Comparison of ENCODE assay signal across 8 cellular contexts in the genomic region with DNA sequence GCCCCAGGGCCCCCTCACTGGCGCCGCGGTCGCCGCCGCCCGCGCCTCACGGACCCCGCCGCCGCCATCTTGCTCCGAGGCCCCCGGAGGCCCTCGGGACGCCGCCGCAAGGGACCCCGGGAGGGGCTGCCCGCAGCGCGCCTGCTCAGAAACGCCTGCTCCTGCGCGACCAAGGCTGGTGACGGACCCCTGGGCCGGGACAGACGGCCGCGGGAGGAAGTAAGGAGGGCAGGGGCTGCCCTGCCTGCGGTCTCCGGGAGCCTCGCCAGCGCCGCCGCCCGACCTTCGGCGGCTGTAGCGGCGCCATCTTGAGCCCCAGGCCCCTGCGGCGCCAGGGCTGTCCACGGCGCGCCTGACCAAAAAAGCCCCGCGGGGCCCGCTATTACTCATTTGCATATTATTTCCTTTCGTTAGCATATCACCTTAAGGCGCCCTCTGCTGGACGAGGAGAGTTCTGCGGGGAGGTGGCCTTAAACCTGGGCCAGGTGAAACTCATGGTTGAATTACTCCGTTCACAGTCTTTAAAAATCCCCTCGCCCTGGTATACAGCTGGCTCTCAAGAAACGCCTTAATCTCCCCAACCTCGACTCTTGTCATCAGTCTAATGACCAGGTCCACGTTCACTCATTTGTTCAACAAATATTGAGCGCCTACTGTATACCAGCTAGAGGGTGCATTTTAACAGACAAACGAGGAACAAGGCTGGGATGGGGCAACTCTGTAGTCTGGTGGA. TPM values are rescaled to one million over a fixed set of nuclear protein-coding genes. Genes with fewer than 3 reads are reported as not detected.
DNase-seq lines count a peak whose midpoint lies in the region; ATAC-seq and TF ChIP-seq lines count a peak whose summit lies in the region.

A gene with protein sequence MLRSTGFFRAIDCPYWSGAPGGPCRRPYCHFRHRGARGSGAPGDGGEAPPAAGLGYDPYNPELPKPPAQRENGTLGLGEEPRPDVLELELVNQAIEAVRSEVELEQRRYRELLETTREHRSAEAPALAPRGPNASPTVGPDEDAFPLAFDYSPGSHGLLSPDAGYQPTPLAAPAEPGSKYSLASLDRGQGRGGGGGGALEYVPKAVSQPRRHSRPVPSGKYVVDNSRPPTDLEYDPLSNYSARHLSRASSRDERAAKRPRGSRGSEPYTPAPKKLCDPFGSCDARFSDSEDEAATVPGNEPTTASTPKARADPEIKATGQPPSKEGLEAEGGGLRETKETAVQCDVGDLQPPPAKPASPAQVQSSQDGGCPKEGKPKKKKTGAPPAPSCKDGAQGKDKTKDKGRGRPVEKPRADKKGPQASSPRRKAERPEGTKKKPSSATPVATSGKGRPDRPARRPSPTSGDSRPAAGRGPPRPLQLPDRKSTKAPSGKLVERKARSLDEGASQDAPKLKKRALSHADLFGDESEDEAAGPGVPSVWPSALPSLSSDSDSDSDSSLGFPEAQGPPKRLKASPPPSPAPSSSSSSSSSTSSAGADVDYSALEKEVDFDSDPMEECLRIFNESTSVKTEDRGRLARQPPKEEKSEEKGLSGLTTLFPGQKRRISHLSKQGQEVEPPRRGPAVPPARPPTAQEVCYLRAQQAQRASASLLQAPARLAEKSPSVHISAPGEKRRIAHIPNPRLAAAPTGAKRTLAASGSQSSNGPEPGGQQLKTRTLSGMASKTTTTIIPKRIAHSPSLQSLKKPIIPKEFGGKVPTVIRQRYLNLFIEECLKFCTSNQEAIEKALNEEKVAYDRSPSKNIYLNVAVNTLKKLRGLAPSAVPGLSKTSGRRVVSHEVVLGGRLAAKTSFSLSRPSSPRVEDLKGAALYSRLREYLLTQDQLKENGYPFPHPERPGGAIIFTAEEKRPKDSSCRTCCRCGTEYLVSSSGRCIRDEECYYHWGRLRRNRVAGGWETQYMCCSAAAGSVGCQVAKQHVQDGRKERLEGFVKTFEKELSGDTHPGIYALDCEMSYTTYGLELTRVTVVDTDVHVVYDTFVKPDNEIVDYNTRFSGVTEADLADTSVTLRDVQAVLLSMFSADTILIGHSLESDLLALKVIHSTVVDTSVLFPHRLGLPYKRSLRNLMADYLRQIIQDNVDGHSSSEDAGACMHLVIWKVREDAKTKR (minus strand): TSS at position 85 of the 733 bp plus-strand sequence. CDS start 125 bp downstream, outside the sequence.

- peaks cover 12% of the 10 kb centered on the region for H3K36me3 Mint-ChIP-seq in activated T-helper 1 cell treated with anti-CD3 and anti-CD28 coated beads, Interleukin-12 subunit alpha, Interleukin-12 subunit beta, Interleukin-2, Interleukin-4 antibody, amounts not matched to agents 30 ng/mL and 10 ng/mL and 1 ng/mL, durations not matched to agents 14 hours and 24 hours and 36 hours (ENCODE audit: low read depth)
- H3K36me3 Mint-ChIP-seq in natural killer cell = no peaks in the 10 kb centered on the region

- H3K27me3 Mint-ChIP-seq in activated T-helper 1 cell treated with anti-CD3 and anti-CD28 coated beads, Interleukin-12 subunit alpha, Interleukin-12 subunit beta, Interleukin-2, Interleukin-4 antibody, amounts not matched to agents 30 ng/mL and 10 ng/mL and 1 ng/mL, durations not matched to agents 14 hours and 24 hours and 36 hours (ENCODE audit: insufficient read depth) = no peaks in the 10 kb centered on the region
- H3K27me3 Mint-ChIP-seq in natural killer cell (ENCODE audit: low read depth in 2 of 2) = no peaks in the 10 kb centered on the region

- H3K9ac ChIP-seq in GM23248 = peak within 1 kb of the TSS; percentile 99

- H3K79me2 ChIP-seq in GM23248 (ENCODE audit: insufficient read depth) = peaks cover 73% of the 10 kb centered on the region

- H3K9me3 Mint-ChIP-seq in activated T-helper 1 cell treated with anti-CD3 and anti-CD28 coated beads, Interleukin-12 subunit alpha, Interleukin-12 subunit beta, Interleukin-2, Interleukin-4 antibody, amounts not matched to agents 30 ng/mL and 10 ng/mL and 1 ng/mL, durations not matched to agents 14 hours and 24 hours and 36 hours = no peaks in the 10 kb centered on the region
- H3K9me3 Mint-ChIP-seq in natural killer cell = no peaks in the 10 kb centered on the region

- H3K4me2 ChIP-seq in GM23248 (ENCODE audit: unreplicated experiment) = peak within 1 kb of the TSS; percentile 87

- peaks cover 38% of the 10 kb centered on the region for H3K4me1 Mint-ChIP-seq in activated T-helper 1 cell treated with anti-CD3 and anti-CD28 coated beads, Interleukin-12 subunit alpha, Interleukin-12 subunit beta, Interleukin-2, Interleukin-4 antibody, amounts not matched to agents 30 ng/mL and 10 ng/mL and 1 ng/mL, durations not matched to agents 14 hours and 24 hours and 36 hours (ENCODE audit: low read depth)
- peaks cover 28 to 55% of the 10 kb centered on the region in 2 donors for H3K4me1 Mint-ChIP-seq in natural killer cell

- H3K4me3 ChIP-seq in GM23248 (peak within 1 kb of the TSS; percentile 92), fibroblast of mammary gland (ENCODE audit: control insufficient read depth, low read depth, low read length) (peak within 1 kb of the TSS; percentile 73)

- peaks cover 9% of the 10 kb centered on the region for H3K4me1 ChIP-seq in GM23248 (ENCODE audit: insufficient read depth)

- WGBS in GM23248 (ENCODE audit: low coverage in 1 of 2, low lambda C conversion rate in 2 of 2, missing lambda C conversion rate in 2 of 2), 2 experiments = 1 to 2% methylated on average over 59 of the region's 60 CpGs

- no peaks in the 10 kb centered on the region for H3K9me3 ChIP-seq in GM23248 (ENCODE audit: low read depth)

- TF ChIP-seq CTCF in fibroblast of mammary gland (conservative IDR thresholded peaks at IDR 0.05; ENCODE audit: control insufficient read depth, insufficient read depth, low read depth, low read length) (peak; percentile 84), natural killer cell (IDR thresholded peaks at IDR 0.05) (peak; percentile 98)

- H3K36me3 ChIP-seq in GM23248 (ENCODE audit: low read depth) = no peaks in the 10 kb centered on the region

- no peaks in the 10 kb centered on the region for H3K9me2 ChIP-seq in GM23248 (ENCODE audit: insufficient read depth)

- peak within 1 kb of the TSS; percentile 92 for H3K4me3 Mint-ChIP-seq in activated T-helper 1 cell treated with anti-CD3 and anti-CD28 coated beads, Interleukin-12 subunit alpha, Interleukin-12 subunit beta, Interleukin-2, Interleukin-4 antibody, amounts not matched to agents 30 ng/mL and 10 ng/mL and 1 ng/mL, durations not matched to agents 14 hours and 24 hours and 36 hours
- peak within 1 kb of the TSS; percentile 93 for H3K4me3 Mint-ChIP-seq in natural killer cell

- peak; percentile 76 to 94 (median 81) for ATAC-seq in natural killer cell

- H3K27me3 ChIP-seq in GM23248 (replicated peaks; ENCODE audit: insufficient read depth) = no peaks in the 10 kb centered on the region

- peak within 1 kb of the TSS; percentile 76 for H2AFZ ChIP-seq in GM23248

- in situ Hi-C loops in GM23248 (cut with MboI) = no loop called here

- H3F3A ChIP-seq in GM23248 (ENCODE audit: insufficient read depth) = peaks cover 12% of the 10 kb centered on the region; the same call in 1 of the 2 replicates

- intact Hi-C loops in activated T-helper 1 cell treated with anti-CD3 and anti-CD28 coated beads, Interleukin-12 subunit alpha, Interleukin-12 subunit beta, Interleukin-2, Interleukin-4 antibody, amounts not matched to agents 30 ng/mL and 10 ng/mL and 1 ng/mL, durations not matched to agents 14 hours and 24 hours and 36 hours (cut with micrococcal nuclease) = loop anchor here (1.0 to 2.0 kb wide), 5 partner anchors 36 to 256 kb away; a partner anchor contains a TSS
- intact Hi-C loops in natural killer cell (cut with micrococcal nuclease) = no loop called here

- peak; percentile 91 for DNase-seq in EH (ENCODE audit: low read depth)
- DNase-seq in GM23248 = peak; percentile 90
- peak; percentile 91 for DNase-seq in LHCN-M2 (ENCODE audit: low read depth)
- peak; percentile 90 for DNase-seq in RPMI7951 (ENCODE audit: low read depth)
- peak; percentile 95 for DNase-seq in activated T-helper 1 cell treated with anti-CD3 and anti-CD28 coated beads, Interleukin-12 subunit alpha, Interleukin-12 subunit beta, Interleukin-2, Interleukin-4 antibody, amounts not matched to agents 30 ng/mL and 10 ng/mL and 1 ng/mL, durations not matched to agents 14 hours and 24 hours and 36 hours (ENCODE audit: low spot score)
- DNase-seq in fibroblast of mammary gland (ENCODE audit: low read depth) = peak; percentile 85
- peak; percentile 98 for DNase-seq in natural killer cell
- peak; percentile 95 for DNase-seq in stimulated activated naive CD4-positive, alpha-beta T cell treated with Interleukin-2 at 50 U/mL for 16 hours (lab: John Stamatoyannopoulos, UW)

- peak within 1 kb of the TSS; percentile 98 for H3K27ac Mint-ChIP-seq in activated T-helper 1 cell treated with anti-CD3 and anti-CD28 coated beads, Interleukin-12 subunit alpha, Interleukin-12 subunit beta, Interleukin-2, Interleukin-4 antibody, amounts not matched to agents 30 ng/mL and 10 ng/mL and 1 ng/mL, durations not matched to agents 14 hours and 24 hours and 36 hours
- peak within 1 kb of the TSS; percentile 89 to 90 for H3K27ac Mint-ChIP-seq in natural killer cell

- H4K20me1 ChIP-seq in GM23248 (ENCODE audit: insufficient read depth) = no peaks in the 10 kb centered on the region

- H3K27ac ChIP-seq in GM23248 = peak within 1 kb of the TSS; percentile 97

RNA-seq across cellular contexts. Expression of the gene that starts here (rescaled TPM):
- 4.2 and 5.2 TPM in 2 replicates for total RNA-seq in GM23248 (2014; rRNA removed; shearing (Covaris generic))
- polyA plus RNA-seq in GM23248 (2016; fragmentation: Nextera tagmentation; extraction: Ambion mirVana) = 4.2 and 4.9 TPM in 2 replicates
- total RNA-seq in LHCN-M2 (2014; rRNA removed) (8.7 and 9.0 TPM in 2 replicates), natural killer cell (10 to 100 TPM; 90.7 to 91.7 (median 91.5) TPM)
- polyA plus RNA-seq in LHCN-M2 (2012) = 15.1 TPM
- 3.3 and 3.5 TPM in 2 replicates for total RNA-seq in RPMI7951 (2014; rRNA removed; shearing (Covaris generic))
- 64.5 and 70.5 TPM in 2 replicates for total RNA-seq in activated T-helper 1 cell treated with anti-CD3 and anti-CD28 coated beads, Interleukin-12 subunit alpha, Interleukin-12 subunit beta, Interleukin-2, Interleukin-4 antibody, amounts not matched to agents 30 ng/mL and 10 ng/mL and 1 ng/mL, durations not matched to agents 14 hours and 24 hours and 36 hours

Comparison
In these comparisons a context has a peak if more than half of its experiments do, and no peak if none do; other contexts are left out.
1. Peak in every context shown above with its lines: DNase-seq, ATAC-seq, H3K4me3 ChIP-seq and H3K27ac ChIP-seq.